ENCODE assay signal across 1 cellular context in the genomic region with DNA sequence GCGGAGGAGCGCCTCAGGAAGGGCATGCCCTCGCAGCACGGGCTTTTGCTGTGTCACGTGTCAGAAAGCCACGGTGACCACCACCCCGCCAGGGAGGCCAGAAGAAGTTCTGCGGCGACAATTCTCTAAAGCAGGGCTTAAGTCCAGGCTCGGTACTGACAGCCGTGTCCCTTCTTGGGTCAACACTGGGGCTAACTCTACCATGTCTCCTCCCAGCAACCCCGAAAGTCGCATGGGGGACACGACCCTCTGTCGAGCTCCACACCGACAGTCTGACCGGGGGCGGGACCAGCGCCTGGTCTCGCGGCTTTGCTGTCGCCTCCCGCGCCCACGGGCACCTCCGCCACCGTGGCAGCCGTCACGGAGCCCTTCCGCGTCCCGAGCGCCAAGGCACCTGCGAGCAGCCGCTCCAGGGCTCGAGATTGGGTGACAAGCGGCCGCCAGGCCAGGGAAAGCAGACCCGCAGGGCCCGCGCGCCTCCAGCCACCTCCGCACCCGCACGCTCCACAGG.
A peak's percentile ranks its signal among the peaks of the same experiment; 100 is the strongest.
TF ChIP-seq lines count a peak whose summit lies in the region.

No MANE protein-coding gene starts in this region.

TF ChIP-seq in HepG2, 621 proteins besides CTCF, POLR2A, EP300 and RAD21 (continued from another document and continues in another):
- TF ChIP-seq, protein P1, sequence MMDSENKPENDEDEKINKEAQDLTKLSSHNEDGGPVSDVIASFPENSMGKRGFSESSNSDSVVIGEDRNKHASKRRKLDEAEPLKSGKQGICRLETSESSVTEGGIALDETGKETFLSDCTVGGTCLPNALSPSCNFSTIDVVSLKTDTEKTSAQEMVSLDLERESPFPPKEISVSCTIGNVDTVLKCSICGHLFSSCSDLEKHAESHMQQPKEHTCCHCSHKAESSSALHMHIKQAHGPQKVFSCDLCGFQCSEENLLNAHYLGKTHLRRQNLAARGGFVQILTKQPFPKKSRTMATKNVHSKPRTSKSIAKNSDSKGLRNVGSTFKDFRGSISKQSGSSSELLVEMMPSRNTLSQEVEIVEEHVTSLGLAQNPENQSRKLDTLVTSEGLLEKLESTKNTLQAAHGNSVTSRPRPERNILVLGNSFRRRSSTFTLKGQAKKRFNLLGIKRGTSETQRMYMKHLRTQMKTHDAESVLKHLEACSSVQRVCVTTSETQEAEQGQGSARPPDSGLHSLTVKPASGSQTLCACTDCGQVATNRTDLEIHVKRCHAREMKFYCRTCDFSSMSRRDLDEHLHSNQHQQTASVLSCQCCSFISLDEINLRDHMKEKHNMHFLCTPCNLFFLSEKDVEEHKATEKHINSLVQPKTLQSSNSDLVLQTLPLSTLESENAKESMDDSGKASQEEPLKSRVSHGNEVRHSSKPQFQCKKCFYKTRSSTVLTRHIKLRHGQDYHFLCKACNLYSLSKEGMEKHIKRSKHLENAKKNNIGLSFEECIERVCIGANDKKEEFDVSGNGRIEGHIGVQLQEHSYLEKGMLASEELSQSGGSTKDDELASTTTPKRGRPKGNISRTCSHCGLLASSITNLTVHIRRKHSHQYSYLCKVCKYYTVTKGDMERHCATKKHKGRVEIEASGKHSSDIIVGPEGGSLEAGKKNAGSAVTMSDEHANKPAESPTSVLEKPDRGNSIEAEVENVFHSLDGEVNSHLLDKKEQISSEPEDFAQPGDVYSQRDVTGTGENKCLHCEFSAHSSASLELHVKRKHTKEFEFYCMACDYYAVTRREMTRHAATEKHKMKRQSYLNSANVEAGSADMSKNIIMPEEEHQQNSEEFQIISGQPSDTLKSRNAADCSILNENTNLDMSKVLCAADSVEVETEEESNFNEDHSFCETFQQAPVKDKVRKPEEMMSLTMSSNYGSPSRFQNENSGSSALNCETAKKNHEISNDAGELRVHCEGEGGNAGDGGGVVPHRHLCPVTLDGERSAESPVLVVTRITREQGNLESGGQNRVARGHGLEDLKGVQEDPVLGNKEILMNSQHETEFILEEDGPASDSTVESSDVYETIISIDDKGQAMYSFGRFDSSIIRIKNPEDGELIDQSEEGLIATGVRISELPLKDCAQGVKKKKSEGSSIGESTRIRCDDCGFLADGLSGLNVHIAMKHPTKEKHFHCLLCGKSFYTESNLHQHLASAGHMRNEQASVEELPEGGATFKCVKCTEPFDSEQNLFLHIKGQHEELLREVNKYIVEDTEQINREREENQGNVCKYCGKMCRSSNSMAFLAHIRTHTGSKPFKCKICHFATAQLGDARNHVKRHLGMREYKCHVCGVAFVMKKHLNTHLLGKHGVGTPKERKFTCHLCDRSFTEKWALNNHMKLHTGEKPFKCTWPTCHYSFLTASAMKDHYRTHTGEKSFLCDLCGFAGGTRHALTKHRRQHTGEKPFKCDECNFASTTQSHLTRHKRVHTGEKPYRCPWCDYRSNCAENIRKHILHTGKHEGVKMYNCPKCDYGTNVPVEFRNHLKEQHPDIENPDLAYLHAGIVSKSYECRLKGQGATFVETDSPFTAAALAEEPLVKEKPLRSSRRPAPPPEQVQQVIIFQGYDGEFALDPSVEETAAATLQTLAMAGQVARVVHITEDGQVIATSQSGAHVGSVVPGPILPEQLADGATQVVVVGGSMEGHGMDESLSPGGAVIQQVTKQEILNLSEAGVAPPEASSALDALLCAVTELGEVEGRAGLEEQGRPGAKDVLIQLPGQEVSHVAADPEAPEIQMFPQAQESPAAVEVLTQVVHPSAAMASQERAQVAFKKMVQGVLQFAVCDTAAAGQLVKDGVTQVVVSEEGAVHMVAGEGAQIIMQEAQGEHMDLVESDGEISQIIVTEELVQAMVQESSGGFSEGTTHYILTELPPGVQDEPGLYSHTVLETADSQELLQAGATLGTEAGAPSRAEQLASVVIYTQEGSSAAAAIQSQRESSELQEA (CRISPR knock-in tag; IDR thresholded peaks at IDR 0.05; ENCODE audit: not compliant biosample characterization): no peak
- TF ChIP-seq NR2C2 (CRISPR knock-in tag; IDR thresholded peaks at IDR 0.05; ENCODE audit: borderline replicate concordance): no peak; the same call in 1 of the 2 replicates
- no peak for TF ChIP-seq FOXP1 (IDR thresholded peaks at IDR 0.05)
- no peak for TF ChIP-seq FOXP1 (CRISPR knock-in tag; IDR thresholded peaks at IDR 0.05)
- peak; percentile 85; the same call in 1 of the 2 replicates for TF ChIP-seq ZSCAN21 (CRISPR knock-in tag; IDR thresholded peaks at IDR 0.05; ENCODE audit: borderline replicate concordance)
- TF ChIP-seq JDP2 (CRISPR knock-in tag; IDR thresholded peaks at IDR 0.05; ENCODE audit: borderline replicate concordance): no peak
- peak; percentile 39; the same call in 1 of the 2 replicates for TF ChIP-seq WIZ (CRISPR knock-in tag; IDR thresholded peaks at IDR 0.05)
- no peak for TF ChIP-seq ZNF607 (CRISPR knock-in tag; IDR thresholded peaks at IDR 0.05; ENCODE audit: borderline replicate concordance)
- TF ChIP-seq, protein P2, sequence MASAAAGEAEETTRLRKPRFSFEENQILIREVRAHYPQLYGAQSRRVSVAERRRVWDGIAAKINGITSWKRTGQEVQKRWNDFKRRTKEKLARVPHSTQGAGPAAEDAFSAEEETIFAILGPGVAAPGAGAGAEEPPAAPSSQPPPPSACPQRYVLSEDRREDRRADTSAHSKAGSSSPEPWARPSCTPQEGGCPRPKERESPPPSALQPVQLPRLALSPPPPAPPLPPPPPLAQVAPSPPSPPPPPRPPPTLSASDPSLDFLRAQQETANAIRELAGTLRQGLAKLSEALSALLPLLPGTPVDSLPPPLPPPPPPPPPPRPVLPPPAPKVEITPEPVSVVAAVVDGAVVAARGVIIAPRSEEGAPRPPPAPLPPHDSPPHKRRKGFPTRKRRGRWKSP (CRISPR knock-in tag; IDR thresholded peaks at IDR 0.05): no peak; the same call in 1 of the 2 replicates
- no peak for TF ChIP-seq KLF12 (CRISPR knock-in tag; IDR thresholded peaks at IDR 0.05; ENCODE audit: borderline replicate concordance)
- TF ChIP-seq ZNF816 (CRISPR knock-in tag; IDR thresholded peaks at IDR 0.05; ENCODE audit: borderline replicate concordance): no peak
- TF ChIP-seq CREB1 (IDR thresholded peaks at IDR 0.05): no peak
- no peak for TF ChIP-seq CREB1 (CRISPR knock-in tag; IDR thresholded peaks at IDR 0.05)
- TF ChIP-seq ZNF256 (CRISPR knock-in tag; conservative IDR thresholded peaks at IDR 0.05): no peak
- peak; percentile 15; the same call in 1 of the 2 replicates for TF ChIP-seq ZNF878 (CRISPR knock-in tag; IDR thresholded peaks at IDR 0.05)
- TF ChIP-seq ZNF782 (CRISPR knock-in tag; IDR thresholded peaks at IDR 0.05; ENCODE audit: borderline replicate concordance): peak; percentile 90
- TF ChIP-seq, protein P3, sequence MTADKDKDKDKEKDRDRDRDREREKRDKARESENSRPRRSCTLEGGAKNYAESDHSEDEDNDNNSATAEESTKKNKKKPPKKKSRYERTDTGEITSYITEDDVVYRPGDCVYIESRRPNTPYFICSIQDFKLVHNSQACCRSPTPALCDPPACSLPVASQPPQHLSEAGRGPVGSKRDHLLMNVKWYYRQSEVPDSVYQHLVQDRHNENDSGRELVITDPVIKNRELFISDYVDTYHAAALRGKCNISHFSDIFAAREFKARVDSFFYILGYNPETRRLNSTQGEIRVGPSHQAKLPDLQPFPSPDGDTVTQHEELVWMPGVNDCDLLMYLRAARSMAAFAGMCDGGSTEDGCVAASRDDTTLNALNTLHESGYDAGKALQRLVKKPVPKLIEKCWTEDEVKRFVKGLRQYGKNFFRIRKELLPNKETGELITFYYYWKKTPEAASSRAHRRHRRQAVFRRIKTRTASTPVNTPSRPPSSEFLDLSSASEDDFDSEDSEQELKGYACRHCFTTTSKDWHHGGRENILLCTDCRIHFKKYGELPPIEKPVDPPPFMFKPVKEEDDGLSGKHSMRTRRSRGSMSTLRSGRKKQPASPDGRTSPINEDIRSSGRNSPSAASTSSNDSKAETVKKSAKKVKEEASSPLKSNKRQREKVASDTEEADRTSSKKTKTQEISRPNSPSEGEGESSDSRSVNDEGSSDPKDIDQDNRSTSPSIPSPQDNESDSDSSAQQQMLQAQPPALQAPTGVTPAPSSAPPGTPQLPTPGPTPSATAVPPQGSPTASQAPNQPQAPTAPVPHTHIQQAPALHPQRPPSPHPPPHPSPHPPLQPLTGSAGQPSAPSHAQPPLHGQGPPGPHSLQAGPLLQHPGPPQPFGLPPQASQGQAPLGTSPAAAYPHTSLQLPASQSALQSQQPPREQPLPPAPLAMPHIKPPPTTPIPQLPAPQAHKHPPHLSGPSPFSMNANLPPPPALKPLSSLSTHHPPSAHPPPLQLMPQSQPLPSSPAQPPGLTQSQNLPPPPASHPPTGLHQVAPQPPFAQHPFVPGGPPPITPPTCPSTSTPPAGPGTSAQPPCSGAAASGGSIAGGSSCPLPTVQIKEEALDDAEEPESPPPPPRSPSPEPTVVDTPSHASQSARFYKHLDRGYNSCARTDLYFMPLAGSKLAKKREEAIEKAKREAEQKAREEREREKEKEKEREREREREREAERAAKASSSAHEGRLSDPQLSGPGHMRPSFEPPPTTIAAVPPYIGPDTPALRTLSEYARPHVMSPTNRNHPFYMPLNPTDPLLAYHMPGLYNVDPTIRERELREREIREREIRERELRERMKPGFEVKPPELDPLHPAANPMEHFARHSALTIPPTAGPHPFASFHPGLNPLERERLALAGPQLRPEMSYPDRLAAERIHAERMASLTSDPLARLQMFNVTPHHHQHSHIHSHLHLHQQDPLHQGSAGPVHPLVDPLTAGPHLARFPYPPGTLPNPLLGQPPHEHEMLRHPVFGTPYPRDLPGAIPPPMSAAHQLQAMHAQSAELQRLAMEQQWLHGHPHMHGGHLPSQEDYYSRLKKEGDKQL (CRISPR knock-in tag; IDR thresholded peaks at IDR 0.05; ENCODE audit: low read depth): no peak
- no peak for TF ChIP-seq CREM (IDR thresholded peaks at IDR 0.05)
- no peak for TF ChIP-seq CREM (CRISPR knock-in tag; IDR thresholded peaks at IDR 0.05)
- TF ChIP-seq ZNF510 (CRISPR knock-in tag; IDR thresholded peaks at IDR 0.05; ENCODE audit: low read depth): peak; percentile 40; the same call in 1 of the 2 replicates
- TF ChIP-seq TCF12 (IDR thresholded peaks at IDR 0.05): no peak
- TF ChIP-seq TCF12 (CRISPR knock-in tag; IDR thresholded peaks at IDR 0.05): peak; percentile 84; the same call in 1 of the 2 replicates
- 0 out of 2 replicates have a peak, but pooled peaks have one; percentile 0 for TF ChIP-seq MIER3 (CRISPR knock-in tag; IDR thresholded peaks at IDR 0.05; ENCODE audit: borderline replicate concordance)
- TF ChIP-seq, protein P4, sequence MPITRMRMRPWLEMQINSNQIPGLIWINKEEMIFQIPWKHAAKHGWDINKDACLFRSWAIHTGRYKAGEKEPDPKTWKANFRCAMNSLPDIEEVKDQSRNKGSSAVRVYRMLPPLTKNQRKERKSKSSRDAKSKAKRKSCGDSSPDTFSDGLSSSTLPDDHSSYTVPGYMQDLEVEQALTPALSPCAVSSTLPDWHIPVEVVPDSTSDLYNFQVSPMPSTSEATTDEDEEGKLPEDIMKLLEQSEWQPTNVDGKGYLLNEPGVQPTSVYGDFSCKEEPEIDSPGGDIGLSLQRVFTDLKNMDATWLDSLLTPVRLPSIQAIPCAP (CRISPR knock-in tag; IDR thresholded peaks at IDR 0.05; ENCODE audit: low read depth): no peak; the same call in 1 of the 2 replicates
- TF ChIP-seq ZNF282 (IDR thresholded peaks at IDR 0.05; ENCODE audit: partially characterized antibody): no peak
- TF ChIP-seq, protein P5, sequence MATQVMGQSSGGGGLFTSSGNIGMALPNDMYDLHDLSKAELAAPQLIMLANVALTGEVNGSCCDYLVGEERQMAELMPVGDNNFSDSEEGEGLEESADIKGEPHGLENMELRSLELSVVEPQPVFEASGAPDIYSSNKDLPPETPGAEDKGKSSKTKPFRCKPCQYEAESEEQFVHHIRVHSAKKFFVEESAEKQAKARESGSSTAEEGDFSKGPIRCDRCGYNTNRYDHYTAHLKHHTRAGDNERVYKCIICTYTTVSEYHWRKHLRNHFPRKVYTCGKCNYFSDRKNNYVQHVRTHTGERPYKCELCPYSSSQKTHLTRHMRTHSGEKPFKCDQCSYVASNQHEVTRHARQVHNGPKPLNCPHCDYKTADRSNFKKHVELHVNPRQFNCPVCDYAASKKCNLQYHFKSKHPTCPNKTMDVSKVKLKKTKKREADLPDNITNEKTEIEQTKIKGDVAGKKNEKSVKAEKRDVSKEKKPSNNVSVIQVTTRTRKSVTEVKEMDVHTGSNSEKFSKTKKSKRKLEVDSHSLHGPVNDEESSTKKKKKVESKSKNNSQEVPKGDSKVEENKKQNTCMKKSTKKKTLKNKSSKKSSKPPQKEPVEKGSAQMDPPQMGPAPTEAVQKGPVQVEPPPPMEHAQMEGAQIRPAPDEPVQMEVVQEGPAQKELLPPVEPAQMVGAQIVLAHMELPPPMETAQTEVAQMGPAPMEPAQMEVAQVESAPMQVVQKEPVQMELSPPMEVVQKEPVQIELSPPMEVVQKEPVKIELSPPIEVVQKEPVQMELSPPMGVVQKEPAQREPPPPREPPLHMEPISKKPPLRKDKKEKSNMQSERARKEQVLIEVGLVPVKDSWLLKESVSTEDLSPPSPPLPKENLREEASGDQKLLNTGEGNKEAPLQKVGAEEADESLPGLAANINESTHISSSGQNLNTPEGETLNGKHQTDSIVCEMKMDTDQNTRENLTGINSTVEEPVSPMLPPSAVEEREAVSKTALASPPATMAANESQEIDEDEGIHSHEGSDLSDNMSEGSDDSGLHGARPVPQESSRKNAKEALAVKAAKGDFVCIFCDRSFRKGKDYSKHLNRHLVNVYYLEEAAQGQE (IDR thresholded peaks at IDR 0.05; ENCODE audit: borderline replicate concordance in 1 of 2, low read depth in 1 of 2, low read length in 2 of 2): no peak
- no peak for TF ChIP-seq KLF11 (CRISPR knock-in tag; IDR thresholded peaks at IDR 0.05)
- TF ChIP-seq REL (CRISPR knock-in tag; conservative IDR thresholded peaks at IDR 0.05): peak; percentile 92
- TF ChIP-seq ATRX (CRISPR knock-in tag; IDR thresholded peaks at IDR 0.05; ENCODE audit: borderline replicate concordance): no peak
- TF ChIP-seq, protein P6, sequence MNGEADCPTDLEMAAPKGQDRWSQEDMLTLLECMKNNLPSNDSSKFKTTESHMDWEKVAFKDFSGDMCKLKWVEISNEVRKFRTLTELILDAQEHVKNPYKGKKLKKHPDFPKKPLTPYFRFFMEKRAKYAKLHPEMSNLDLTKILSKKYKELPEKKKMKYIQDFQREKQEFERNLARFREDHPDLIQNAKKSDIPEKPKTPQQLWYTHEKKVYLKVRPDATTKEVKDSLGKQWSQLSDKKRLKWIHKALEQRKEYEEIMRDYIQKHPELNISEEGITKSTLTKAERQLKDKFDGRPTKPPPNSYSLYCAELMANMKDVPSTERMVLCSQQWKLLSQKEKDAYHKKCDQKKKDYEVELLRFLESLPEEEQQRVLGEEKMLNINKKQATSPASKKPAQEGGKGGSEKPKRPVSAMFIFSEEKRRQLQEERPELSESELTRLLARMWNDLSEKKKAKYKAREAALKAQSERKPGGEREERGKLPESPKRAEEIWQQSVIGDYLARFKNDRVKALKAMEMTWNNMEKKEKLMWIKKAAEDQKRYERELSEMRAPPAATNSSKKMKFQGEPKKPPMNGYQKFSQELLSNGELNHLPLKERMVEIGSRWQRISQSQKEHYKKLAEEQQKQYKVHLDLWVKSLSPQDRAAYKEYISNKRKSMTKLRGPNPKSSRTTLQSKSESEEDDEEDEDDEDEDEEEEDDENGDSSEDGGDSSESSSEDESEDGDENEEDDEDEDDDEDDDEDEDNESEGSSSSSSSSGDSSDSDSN (CRISPR knock-in tag; IDR thresholded peaks at IDR 0.05): no peak; the same call in 1 of the 2 replicates
- TF ChIP-seq ZNF703 (CRISPR knock-in tag; IDR thresholded peaks at IDR 0.05; ENCODE audit: borderline replicate concordance): no peak
- no peak; the same call in 1 of the 2 replicates for TF ChIP-seq KDM3A (CRISPR knock-in tag; IDR thresholded peaks at IDR 0.05; ENCODE audit: low read depth)
- TF ChIP-seq HDAC6 (IDR thresholded peaks at IDR 0.05; ENCODE audit: low read depth, low read length): no peak
- no peak for TF ChIP-seq ARID2 (CRISPR knock-in tag; IDR thresholded peaks at IDR 0.05; ENCODE audit: borderline replicate concordance)
- no peak; the same call in 1 of the 2 replicates for TF ChIP-seq ZNF670 (CRISPR knock-in tag; IDR thresholded peaks at IDR 0.05; ENCODE audit: borderline replicate concordance)
- TF ChIP-seq ZNF24 (IDR thresholded peaks at IDR 0.05): no peak
- TF ChIP-seq ZNF180 (CRISPR knock-in tag; IDR thresholded peaks at IDR 0.05; ENCODE audit: borderline replicate concordance, low read depth): no peak
